12 cellular contexts compared by ENCODE assay signal in genomic region chr3:9934993-9935392, GRCh38. TPM values are rescaled to one million over a fixed set of nuclear protein-coding genes. Genes with fewer than 3 reads are reported as not detected.
DNase-seq lines count a peak whose midpoint lies in the region; ATAC-seq and TF ChIP-seq lines count a peak whose summit lies in the region.
"Had no signal": no experiment of that assay in that cellular context is flagged by ENCODE, and none has a peak within 500 bp of the region (broad histone marks: within the 10 kb centered on the region; RNA-seq: fewer than 3 reads in every experiment).

No MANE protein-coding gene starts in this region.

- no peak for ATAC-seq in CD8-positive, alpha-beta T cell
- no peak for ATAC-seq in central memory CD8-positive, alpha-beta T cell (replicated peaks; ENCODE audit: extremely low read depth, poor library complexity, severe bottlenecking)
- no peak for ATAC-seq in GM21367 (IDR thresholded peaks at IDR 0.05; ENCODE audit: unreplicated experiment)
- no peak for ATAC-seq in HG03442 (IDR thresholded peaks at IDR 0.05; ENCODE audit: unreplicated experiment)
- no peak for ATAC-seq in omental fat pad (ENCODE audit: low FRiP score)

- H3K9me3 ChIP-seq in CD8-positive, alpha-beta T cell (ENCODE audit: low read length), result no peaks in the 10 kb centered on the region
- no peaks in the 10 kb centered on the region for H3K9me3 ChIP-seq in ovary
- H3K9me3 ChIP-seq: MG63 had no signal

- H3K9me3 Mint-ChIP-seq in CD8-positive, alpha-beta T cell, result no peaks in the 10 kb centered on the region
- H3K9me3 Mint-ChIP-seq in central memory CD8-positive, alpha-beta T cell, result no peaks in the 10 kb centered on the region

- peak overlapping the region; percentile 99 for H3K27ac Mint-ChIP-seq in CD8-positive, alpha-beta T cell
- H3K27ac Mint-ChIP-seq in central memory CD8-positive, alpha-beta T cell (ENCODE audit: low read depth), result peak overlapping the region; percentile 27

- H3K27me3 ChIP-seq in CD8-positive, alpha-beta T cell (ENCODE audit: insufficient read depth, low read length), result no peaks in the 10 kb centered on the region
- no peaks in the 10 kb centered on the region for H3K27me3 ChIP-seq in ovary
- H3K27me3 ChIP-seq: MG63 had no signal

- intact Hi-C loops in CD8-positive, alpha-beta T cell (cut with DNase I, micrococcal nuclease), result loop anchor here (5.0 to 10.0 kb wide), 8 partner anchors 77 to 1782 kb away; partner anchors contain the start of genes OGG1 (in 1 of the 2), TATDN2 (in 1 of the 2) and THUMPD3 (in 1 of the 2)
- intact Hi-C loops in ovary (cut with DNase I), result loop anchor here in 1 of 4 donors (5.0 to 10.0 kb wide), 2 partner anchors 88 to 200 kb away; partner anchors contain the start of gene BRPF1

- H3K36me3 Mint-ChIP-seq in CD8-positive, alpha-beta T cell, result peaks cover 38% of the 10 kb centered on the region
- H3K36me3 Mint-ChIP-seq in central memory CD8-positive, alpha-beta T cell (ENCODE audit: insufficient read depth), result peaks cover 21% of the 10 kb centered on the region

- peak overlapping the region; percentile 95 for H3K4me3 Mint-ChIP-seq in CD8-positive, alpha-beta T cell
- H3K4me3 Mint-ChIP-seq in central memory CD8-positive, alpha-beta T cell, result peak overlapping the region; percentile 93

- TF ChIP-seq CTCF in CD8-positive, alpha-beta T cell (IDR thresholded peaks at IDR 0.05), result no peak
- no peak for TF ChIP-seq CTCF in ovary (IDR thresholded peaks at IDR 0.05)
- no peak for TF ChIP-seq CTCF in omental fat pad (IDR thresholded peaks at IDR 0.05)

- peaks cover 4% of the 10 kb centered on the region for H3K36me3 ChIP-seq in CD8-positive, alpha-beta T cell (ENCODE audit: insufficient read depth, low read length)
- no peaks in the 10 kb centered on the region for H3K36me3 ChIP-seq in ovary
- H3K36me3 ChIP-seq: MG63 had no signal

- DNase-seq in CD8-positive, alpha-beta T cell, result no peak
- DNase-seq in NCI-H69 (lab: John Stamatoyannopoulos, UW) (peak; percentile 9), ovary (no peak), cerebellar nuclear complex (lab: John Stamatoyannopoulos, UW) (no peak), omental fat pad (ENCODE audit: low spot score) (no peak)
- no peak for DNase-seq in central memory CD8-positive, alpha-beta T cell (ENCODE audit: low spot score in 2 of 2)
- DNase-seq: erythroblast, left colon, MG63 had no signal

- no peak for TF ChIP-seq EP300 in ovary (IDR thresholded peaks at IDR 0.05)

- H3K4me1 Mint-ChIP-seq in CD8-positive, alpha-beta T cell (ENCODE audit: low read depth), result peaks cover 47% of the 10 kb centered on the region
- peaks cover 39% of the 10 kb centered on the region for H3K4me1 Mint-ChIP-seq in central memory CD8-positive, alpha-beta T cell

- H3K27ac ChIP-seq in CD8-positive, alpha-beta T cell (ENCODE audit: low read depth, low read length), result no peak overlapping the region
- no peak overlapping the region for H3K27ac ChIP-seq in ovary

- POLR2A ChIA-PET in CD8-positive, alpha-beta T cell (lab: Charles Lee), result interaction anchor here (0.8 to 5.2 kb wide), 5 partner anchors 11 to 103 kb away, joined by 3 to 46 read pairs (median 6); partner anchors contain the start of genes EMC3, PRRT3 and RPUSD3

- no peak overlapping the region for H3K4me3 ChIP-seq in CD8-positive, alpha-beta T cell (ENCODE audit: low read depth, low read length)
- H3K4me3 ChIP-seq in ovary, result peak overlapping the region; percentile 51

- CTCF ChIA-PET in CD8-positive, alpha-beta T cell (lab: Charles Lee), result interaction anchor here (1.2 to 4.0 kb wide), 2 partner anchors 12 to 14 kb away, joined by 5 to 22 read pairs; no protein-coding TSS in a partner anchor

- WGBS in ovary, 3 donors, result 40 to 63% (median 51%) methylated on average over 4 of the region's 4 CpGs

- no peak for TF ChIP-seq POLR2A in ovary (IDR thresholded peaks at IDR 0.05)

- H3K4me1 ChIP-seq in CD8-positive, alpha-beta T cell (ENCODE audit: insufficient read depth, low read length), result peaks cover 32% of the 10 kb centered on the region
- H3K4me1 ChIP-seq in ovary (ENCODE audit: insufficient read depth), result peaks cover 12% of the 10 kb centered on the region

- no peaks in the 10 kb centered on the region for H3K27me3 Mint-ChIP-seq in CD8-positive, alpha-beta T cell (ENCODE audit: low read depth)
- no peaks in the 10 kb centered on the region for H3K27me3 Mint-ChIP-seq in central memory CD8-positive, alpha-beta T cell

RNA-seq across cellular contexts. Expression of gene CRELD1, which starts 1.4 kb away (rescaled TPM):
- 10 to 100 TPM in 1 of 2 experiments, 1 to 10 TPM in 1; 6.3 to 10.7 TPM for total RNA-seq in CD8-positive, alpha-beta T cell
- total RNA-seq in ovary (10 to 100 TPM; 11.2 to 35.2 (median 29.0) TPM), omental fat pad (10 to 100 TPM; 26.8 to 52.3 (median 38.4) TPM)
- 10 to 100 TPM; 18.3 to 31.8 TPM for polyA plus RNA-seq in ovary

RNA-seq across cellular contexts. Expression of gene PRRT3, which starts 17.2 kb away (rescaled TPM):
- total RNA-seq in CD8-positive, alpha-beta T cell, result 1 to 10 TPM; 6.4 to 6.9 TPM
- total RNA-seq in ovary (1 to 10 TPM; 1.4 to 6.0 (median 2.6) TPM), omental fat pad (1 to 10 TPM; 1.1 to 2.8 (median 1.3) TPM)
- polyA plus RNA-seq in ovary, result 1 to 10 TPM; 1.0 TPM

RNA-seq across cellular contexts. Expression of gene IL17RC, which starts 18.1 kb away (rescaled TPM):
- under 1 TPM; 0.71 to 0.83 TPM for total RNA-seq in CD8-positive, alpha-beta T cell
- total RNA-seq in ovary (10 to 100 TPM; 24.0 to 46.5 (median 37.4) TPM), omental fat pad (10 to 100 TPM; 53.4 to 97.6 (median 58.2) TPM)
- polyA plus RNA-seq in ovary, result 10 to 100 TPM; 14.2 to 34.1 TPM

RNA-seq across cellular contexts. Expression of gene IL17RE, which starts 32.3 kb away (rescaled TPM):
- 1 to 10 TPM; 2.5 to 3.1 TPM for total RNA-seq in CD8-positive, alpha-beta T cell
- total RNA-seq in ovary (1 to 10 TPM in 6 of 7 donors, under 1 TPM in 1; 0.48 to 3.6 (median 1.3) TPM), omental fat pad (10 to 100 TPM in 2 of 4 donors, 1 to 10 TPM in 2; 7.7 to 13.8 (median 10.3) TPM)
- polyA plus RNA-seq in ovary, result 1 to 10 TPM; 1.1 to 2.0 TPM
- total RNA-seq: RPMI7951 had no signal

RNA-seq across cellular contexts. Expression of gene JAGN1, which starts 44.6 kb away (rescaled TPM):
- 10 to 100 TPM; 13.4 to 14.5 TPM for total RNA-seq in CD8-positive, alpha-beta T cell
- total RNA-seq in ovary, result 10 to 100 TPM; 25.7 to 39.9 (median 31.6) TPM
- polyA plus RNA-seq in ovary, result 10 to 100 TPM; 36.2 to 54.0 TPM
- total RNA-seq in omental fat pad, result 10 to 100 TPM; 50.4 to 91.0 (median 75.6) TPM

Comparison
In these comparisons a context has a peak if more than half of its experiments do, and no peak if none do; other contexts are left out.
1. RNA of gene IL17RC, which starts 18.1 kb away (total RNA-seq): 53.4 to 97.6 TPM in omental fat pad and 24.0 to 46.5 TPM in ovary; 0.71 to 0.83 TPM in CD8-positive, alpha-beta T cell; every median in the first group is over 10 times any median in the second.